Comparison of ENCODE assay signal across 8 cellular contexts in genomic region chr3:197154-197855, GRCh38. TPM values are rescaled to one million over a fixed set of nuclear protein-coding genes. Genes with fewer than 3 reads are reported as not detected.
DNase-seq lines count a peak whose midpoint lies in the region; ATAC-seq and TF ChIP-seq lines count a peak whose summit lies in the region.

No MANE protein-coding gene starts in this region.

- H3K4me1 Mint-ChIP-seq in activated naive CD4-positive, alpha-beta T cell treated with anti-CD3 and anti-CD28 coated beads, Interleukin-2, amount 10 ng/mL, durations not matched to agents 7 days and 5 days, result no peaks in the 10 kb centered on the region

- H3K4me3 Mint-ChIP-seq in activated naive CD4-positive, alpha-beta T cell treated with anti-CD3 and anti-CD28 coated beads, Interleukin-2, amount 10 ng/mL, durations not matched to agents 7 days and 5 days, result no peak overlapping the region

- peak overlapping the region in 2 of 3 donors; percentile 5 to 33 for H3K4me3 ChIP-seq in right lobe of liver
- H3K4me3 ChIP-seq in upper lobe of left lung, result peak overlapping the region in 3 of 4 donors; percentile 35 to 58 (median 53)

- H3K27ac Mint-ChIP-seq in activated naive CD4-positive, alpha-beta T cell treated with anti-CD3 and anti-CD28 coated beads, Interleukin-2, amount 10 ng/mL, durations not matched to agents 7 days and 5 days, result no peak overlapping the region

- H3K9me3 ChIP-seq in right lobe of liver (no peaks in the 10 kb centered on the region), upper lobe of left lung (no peaks in the 10 kb centered on the region)

- H3K9me3 Mint-ChIP-seq in activated naive CD4-positive, alpha-beta T cell treated with anti-CD3 and anti-CD28 coated beads, Interleukin-2, amount 10 ng/mL, durations not matched to agents 7 days and 5 days, result no peaks in the 10 kb centered on the region

- no peak for TF ChIP-seq EP300 in upper lobe of left lung (IDR thresholded peaks at IDR 0.05)

- peaks cover 3% of the 10 kb centered on the region for H3K36me3 Mint-ChIP-seq in activated naive CD4-positive, alpha-beta T cell treated with anti-CD3 and anti-CD28 coated beads, Interleukin-2, amount 10 ng/mL, durations not matched to agents 7 days and 5 days

- TF ChIP-seq CTCF in right lobe of liver (IDR thresholded peaks at IDR 0.05) (no peak), upper lobe of left lung (IDR thresholded peaks at IDR 0.05) (no peak)

- DNase-seq in activated naive CD4-positive, alpha-beta T cell treated with anti-CD3 and anti-CD28 coated beads, Interleukin-2, amount 50 U/mL, for 16 hours, result peak; percentile 9
- no peak for DNase-seq in activated naive CD4-positive, alpha-beta T cell treated with anti-CD3 and anti-CD28 coated beads, Interleukin-2, amount 10 ng/mL, durations not matched to agents 7 days and 5 days
- peak in 35 of 58 donors; percentile 9 to 73 (median 37) for DNase-seq in anterior cingulate cortex (lab: John Stamatoyannopoulos, UW)
- DNase-seq in right lobe of liver, result peak in 1 of 3 donors; percentile 37
- peak in 1 of 2 donors; percentile 89 for DNase-seq in upper lobe of left lung
- no peak for DNase-seq in SKM-1 (lab: John Stamatoyannopoulos, UW; ENCODE audit: unreplicated experiment)
- DNase-seq in NK-92 (lab: John Stamatoyannopoulos, UW; ENCODE audit: unreplicated experiment), result no peak

- intact Hi-C loops in right lobe of liver (cut with DNase I), result no loop called here

- ATAC-seq in right lobe of liver (peak in 2 of 4 donors; percentile 48 to 55), upper lobe of left lung (ENCODE audit: low FRiP score in 2 of 2) (peak; percentile 44 to 73), GM19328 (IDR thresholded peaks at IDR 0.05; ENCODE audit: unreplicated experiment) (no peak)

- H3K27me3 Mint-ChIP-seq in activated naive CD4-positive, alpha-beta T cell treated with anti-CD3 and anti-CD28 coated beads, Interleukin-2, amount 10 ng/mL, durations not matched to agents 7 days and 5 days, result peaks cover 24% of the 10 kb centered on the region

- 7% methylated on average over 15 of the region's 58 CpGs for WGBS in right lobe of liver (ENCODE audit: insufficient coverage, low coverage, low lambda C conversion rate, missing lambda C conversion rate)
- WGBS in upper lobe of left lung, 2 donors, result 2 to 5% methylated on average over 18 to 26 of the region's 58 CpGs

- H3K4me1 ChIP-seq in right lobe of liver, result peaks cover 0 to 17% (median 0%) of the 10 kb centered on the region in 4 donors
- peaks cover 2 to 23% (median 16%) of the 10 kb centered on the region in 4 donors for H3K4me1 ChIP-seq in upper lobe of left lung

- no peak for TF ChIP-seq POLR2A in right lobe of liver (IDR thresholded peaks at IDR 0.05)
- no peak for TF ChIP-seq POLR2A in upper lobe of left lung (IDR thresholded peaks at IDR 0.05)

- H3K27me3 ChIP-seq in right lobe of liver (peaks cover 0 to 8% of the 10 kb centered on the region in 2 donors), upper lobe of left lung (peaks cover 0 to 20% (median 6%) of the 10 kb centered on the region in 4 donors)

- H3K27ac ChIP-seq in right lobe of liver (no peak overlapping the region), upper lobe of left lung (peak overlapping the region in 3 of 4 donors; percentile 32 to 67 (median 64))

- CTCF ChIA-PET in activated naive CD4-positive, alpha-beta T cell treated with anti-CD3 and anti-CD28 coated beads, Interleukin-2, amount 10 ng/mL, durations not matched to agents 7 days and 5 days (lab: Charles Lee), result no interaction called here

- no peaks in the 10 kb centered on the region for H3K36me3 ChIP-seq in right lobe of liver
- H3K36me3 ChIP-seq in upper lobe of left lung, result no peaks in the 10 kb centered on the region

RNA-seq across cellular contexts. Expression of gene CHL1, which starts 0.7 kb away (rescaled TPM):
- 1 to 10 TPM in 3 of 6 experiments, under 1 TPM in 3; 0.06 to 1.1 (median 0.86) TPM for total RNA-seq in right lobe of liver
- total RNA-seq in upper lobe of left lung, result 10 to 100 TPM in 2 of 6 donors, 1 to 10 TPM in 4; 3.1 to 14.3 (median 4.9) TPM

Comparison
In these comparisons a context has a peak if more than half of its experiments do, and no peak if none do; other contexts are left out.
1. DNase-seq: peak in activated naive CD4-positive, alpha-beta T cell treated with anti-CD3 and anti-CD28 coated beads, Interleukin-2, amount 50 U/mL, for 16 hours (single experiment) and anterior cingulate cortex (35 of 58); none in activated naive CD4-positive, alpha-beta T cell treated with anti-CD3 and anti-CD28 coated beads, Interleukin-2, amount 10 ng/mL, durations not matched to agents 7 days and 5 days (single experiment), SKM-1 (single experiment) and NK-92 (single experiment).
2. H3K27ac ChIP-seq: peak in upper lobe of left lung (3 of 4); none in right lobe of liver (0 of 3).